ENCODE assay signal across 15 cellular contexts in genomic region chr9:78707080-78707479, GRCh38.
DNase-seq lines count a peak whose midpoint lies in the region; ATAC-seq and TF ChIP-seq lines count a peak whose summit lies in the region.
"Had no signal": no experiment of that assay in that cellular context is flagged by ENCODE, and none has a peak within 500 bp of the region (broad histone marks: within the 10 kb centered on the region; RNA-seq: fewer than 3 reads in every experiment).

No MANE protein-coding gene starts in this region.

- intact Hi-C loops in sigmoid colon (cut with DNase I): no loop called here

- no peak for TF ChIP-seq CTCF in brain microvascular endothelial cell (IDR thresholded peaks at IDR 0.05; ENCODE audit: low read depth, low read length, missing control alignments)
- TF ChIP-seq CTCF in sigmoid colon (IDR thresholded peaks at IDR 0.05): no peak

- H3K27ac ChIP-seq in brain microvascular endothelial cell: peak overlapping the region; percentile 22
- H3K27ac ChIP-seq in sigmoid colon: no peak overlapping the region
- H3K27ac ChIP-seq: esophagus squamous epithelium, neutrophil, SK-N-MC, testis had no signal

- DNase-seq in brain microvascular endothelial cell (no peak), sigmoid colon (no peak), NCI-H510A (lab: John Stamatoyannopoulos, UW) (no peak)
- no peak for DNase-seq in activated CD4-positive, alpha-beta T cell treated with anti-CD3 and anti-CD28 coated beads for 1 hour
- DNase-seq: aorta; CD4-positive, alpha-beta T cell; esophagus squamous epithelium; stimulated activated CD4-positive, alpha-beta T cell treated with anti-CD3 and anti-CD28 coated beads, Interleukin-2, amount 100 ng/mL, for 24 hours; testis had no signal

- no peaks in the 10 kb centered on the region for H3K36me3 ChIP-seq in brain microvascular endothelial cell (replicated peaks)
- H3K36me3 ChIP-seq in sigmoid colon: no peaks in the 10 kb centered on the region
- H3K36me3 ChIP-seq: esophagus squamous epithelium, neutrophil had no signal

- no peaks in the 10 kb centered on the region for H3K9me3 ChIP-seq in sigmoid colon
- H3K9me3 ChIP-seq: esophagus squamous epithelium, neutrophil, testis had no signal

- in situ Hi-C loops in brain microvascular endothelial cell (cut with HindIII; ENCODE audit: low pct_ligation_motif_present, low sequenced_read_pairs): no loop called here

- H3K4me3 ChIP-seq in brain microvascular endothelial cell (ENCODE audit: low read depth, low read length): no peak overlapping the region
- H3K4me3 ChIP-seq in sigmoid colon: no peak overlapping the region
- H3K4me3 ChIP-seq: esophagus squamous epithelium, SK-N-MC, testis had no signal

- no peaks in the 10 kb centered on the region for H3K27me3 ChIP-seq in brain microvascular endothelial cell (replicated peaks)
- H3K27me3 ChIP-seq in sigmoid colon: no peaks in the 10 kb centered on the region
- H3K27me3 ChIP-seq: esophagus squamous epithelium, neutrophil, testis had no signal

- no peaks in the 10 kb centered on the region for H3K4me1 ChIP-seq in sigmoid colon
- H3K4me1 ChIP-seq: esophagus squamous epithelium, testis had no signal

- WGBS in sigmoid colon, 2 donors: 67 to 75% methylated on average over 3 of the region's 3 CpGs

- TF ChIP-seq EP300 in sigmoid colon (IDR thresholded peaks at IDR 0.05): no peak

- peak; percentile 47 for ATAC-seq in GM18867 (IDR thresholded peaks at IDR 0.05; ENCODE audit: unreplicated experiment)
- ATAC-seq in GM21723 (IDR thresholded peaks at IDR 0.05; ENCODE audit: unreplicated experiment): peak; percentile 57
- peak; percentile 42 for ATAC-seq in HG03196 (IDR thresholded peaks at IDR 0.05; ENCODE audit: unreplicated experiment)
- ATAC-seq in HG02840 (IDR thresholded peaks at IDR 0.05; ENCODE audit: low FRiP score, unreplicated experiment): no peak

- TF ChIP-seq POLR2A in sigmoid colon (IDR thresholded peaks at IDR 0.05): no peak
